31 cellular contexts compared by ENCODE assay signal in genomic region chr19:55591555-55591954, GRCh38. TPM values are rescaled to one million over a fixed set of nuclear protein-coding genes. Genes with fewer than 3 reads are reported as not detected.
A peak's percentile ranks its signal among the peaks of the same experiment; 100 is the strongest.
DNase-seq lines count a peak whose midpoint lies in the region; ATAC-seq, FAIRE-seq and TF ChIP-seq lines count a peak whose summit lies in the region.
"Had no signal": no experiment of that assay in that cellular context is flagged by ENCODE, and none has a peak within 500 bp of the region (broad histone marks: within the 10 kb centered on the region; RNA-seq: fewer than 3 reads in every experiment).

No MANE protein-coding gene starts in this region.

- H3K79me1 ChIP-seq in H1 (ENCODE audit: low read depth, low read length) = no peaks in the 10 kb centered on the region; the same call in 1 of the 2 replicates

- intact Hi-C loops in MCF 10A (cut with micrococcal nuclease) (no loop called here), breast epithelium (cut with DNase I; ENCODE audit: low total_unique reads) (no loop called here), PC-3 (cut with micrococcal nuclease) (no loop called here), testis (cut with DNase I; ENCODE audit: low total_unique reads) (no loop called here), left ventricle myocardium inferior (cut with micrococcal nuclease) (no loop called here)

- DNase-seq in MCF 10A (ENCODE audit: unreplicated experiment) = no peak
- DNase-seq in breast epithelium (ENCODE audit: low spot score in 2 of 2) = no peak
- no peak for DNase-seq in PC-3
- DNase-seq in H1 (ENCODE audit: low read depth in 1 of 2, low spot score in 2 of 2) = peak in 1 of 2 experiments; percentile 47
- DNase-seq in testis = peak; percentile 48
- DNase-seq in pons (ENCODE audit: low spot score) = no peak
- no peak for DNase-seq in NOMO-1 treated with dmso at 0.1 percent for 144 hours (lab: John Stamatoyannopoulos, UW; ENCODE audit: unreplicated experiment)
- no peak for DNase-seq in left ventricle myocardium inferior
- DNase-seq: ACHN; activated B cell treated with CpG ODN at 0.5 μM for 24 hours; activated CD4-positive, alpha-beta T cell treated with anti-CD3 and anti-CD28 coated beads, Interleukin-2, amount 50 U/mL, for 1 hour; activated CD8-positive, alpha-beta memory T cell treated with anti-CD3 and anti-CD28 coated beads, Interleukin-2, amount 10 ng/mL, durations not matched to agents 7 days and 5 days; activated naive CD8-positive, alpha-beta T cell treated with anti-CD3 and anti-CD28 coated beads, Interleukin-2, amount 50 U/mL, for 24 hours; activated T-cell treated with anti-CD3 and anti-CD28 coated beads, Interleukin-2, amount 50 U/mL, for 48 hours; dorsolateral prefrontal cortex; GOT3; islet precursor cell; midbrain; naive thymus-derived CD4-positive, alpha-beta T cell; NCI-H1105 treated with DMSO at 0.1 percent for 48 hours; NCI-H2029; NCI-H2227 treated with DMSO at 0.1 percent for 48 hours; ovary; retina; SK-N-SH; stimulated activated CD4-positive, alpha-beta T cell treated with anti-CD3 and anti-CD28 coated beads, Interleukin-2, amount 100 ng/mL, for 24 hours had no signal

- no peak for TF ChIP-seq RAD21 in H1 (IDR thresholded peaks at IDR 0.05 in 1 of 2, conservative IDR thresholded peaks at IDR 0.05 in 1 of 2; ENCODE audit: low read depth in 2 of 2, low read length in 2 of 2)

- no peak for TF ChIP-seq CTCF in MCF 10A (IDR thresholded peaks at IDR 0.05; ENCODE audit: unreplicated experiment)
- no peak for TF ChIP-seq CTCF in breast epithelium (IDR thresholded peaks at IDR 0.05)
- TF ChIP-seq CTCF in PC-3 (conservative IDR thresholded peaks at IDR 0.05; ENCODE audit: low read depth, low read length) = no peak
- no peak for TF ChIP-seq CTCF in H1 (IDR thresholded peaks at IDR 0.05; ENCODE audit: control extremely low read depth in 1 of 3, insufficient read depth in 1 of 3, low read depth in 1 of 3, low read length in 3 of 3)
- TF ChIP-seq CTCF in testis (IDR thresholded peaks at IDR 0.05) = no peak
- no peak for TF ChIP-seq CTCF in left ventricle myocardium inferior (IDR thresholded peaks at IDR 0.05; ENCODE audit: borderline replicate concordance)

- no peaks in the 10 kb centered on the region for H4K20me1 ChIP-seq in PC-3 (ENCODE audit: low read length)
- peaks cover 0 to 2% of the 10 kb centered on the region in 2 experiments for H4K20me1 ChIP-seq in H1 (replicated peaks in 1 of 2; ENCODE audit: control insufficient read depth in 1 of 2, insufficient read depth in 2 of 2, low read length in 2 of 2)

- 0 out of 2 replicates have a peak overlapping the region, but pooled peaks have one; percentile 65 for H2AK5ac ChIP-seq in H1 (ENCODE audit: low read depth, low read length)

- H3K36me3 ChIP-seq in breast epithelium (no peaks in the 10 kb centered on the region), PC-3 (ENCODE audit: low read depth, low read length) (peaks cover 4% of the 10 kb centered on the region; the same call in 1 of the 2 replicates), H1 (ENCODE audit: control insufficient read depth in 2 of 4, insufficient read depth in 4 of 4, low read length in 3 of 4) (peaks cover 0 to 10% (median 8%) of the 10 kb centered on the region in 4 experiments; a peak in 3 of 8 replicates), testis (ENCODE audit: low read depth, missing control alignments) (no peaks in the 10 kb centered on the region), left ventricle myocardium inferior (peaks cover 37% of the 10 kb centered on the region)
- H3K36me3 ChIP-seq: ovary had no signal

- H3K27ac Mint-ChIP-seq in MCF 10A (ENCODE audit: low read depth, unreplicated experiment) = no peak overlapping the region
- H3K27ac Mint-ChIP-seq: activated B cell treated with CpG ODN at 0.5 μM for 24 hours; activated CD8-positive, alpha-beta memory T cell treated with anti-CD3 and anti-CD28 coated beads, Interleukin-2, amount 10 ng/mL, durations not matched to agents 7 days and 5 days; activated naive CD8-positive, alpha-beta T cell treated with anti-CD3 and anti-CD28 coated beads, Interleukin-2, amount 50 U/mL, for 24 hours; IgD-negative memory B cell; type B pancreatic cell had no signal

- H3K4me1 Mint-ChIP-seq in MCF 10A (ENCODE audit: insufficient read depth, unreplicated experiment) = no peaks in the 10 kb centered on the region

- no peaks in the 10 kb centered on the region for H3K27me3 Mint-ChIP-seq in MCF 10A (ENCODE audit: insufficient read depth, unreplicated experiment)
- H3K27me3 Mint-ChIP-seq: activated B cell treated with CpG ODN at 0.5 μM for 24 hours; activated naive CD8-positive, alpha-beta T cell treated with anti-CD3 and anti-CD28 coated beads, Interleukin-2, amount 50 U/mL, for 24 hours; type B pancreatic cell had no signal

- H2BK120ac ChIP-seq in H1 (replicated peaks; ENCODE audit: low read depth, low read length) = no peak overlapping the region

- no peak overlapping the region for H3K4me3 ChIP-seq in breast epithelium
- H3K4me3 ChIP-seq in PC-3 (ENCODE audit: low read length) = no peak overlapping the region
- H3K4me3 ChIP-seq in H1 (ENCODE audit: extremely low read depth in 1 of 4, insufficient read depth in 2 of 4, low read depth in 3 of 4, low read length in 4 of 4) = no peak overlapping the region
- no peak overlapping the region for H3K4me3 ChIP-seq in testis
- H3K4me3 ChIP-seq in left ventricle myocardium inferior = no peak overlapping the region
- H3K4me3 ChIP-seq: BLaER1 treated with 17β-estradiol and CSF1 and Interleukin-3, amounts not matched to agents 10 nM and 100 nM; dorsolateral prefrontal cortex; GM12878; ovary; smooth muscle cell had no signal

- peak in 1 of 2 experiments; percentile 99; a peak in 2 of 3 replicates for TF ChIP-seq EP300 in H1 (IDR thresholded peaks at IDR 0.05; ENCODE audit: borderline replicate concordance in 1 of 2, low read depth in 2 of 2, low read length in 2 of 2)

- no peak overlapping the region for H4K8ac ChIP-seq in H1 (ENCODE audit: extremely low read depth, insufficient read depth, low read length)

- H4K5ac ChIP-seq in H1 (ENCODE audit: insufficient read length, low read depth, low read length) = no peak overlapping the region

- H3K4ac ChIP-seq in H1 (replicated peaks; ENCODE audit: insufficient read length, low read depth, low read length) = no peak overlapping the region

- H3K56ac ChIP-seq in H1 (replicated peaks; ENCODE audit: insufficient read length, low read depth, low read length) = no peak overlapping the region

- no peak overlapping the region for H3K23ac ChIP-seq in H1 (ENCODE audit: insufficient read length)

- H3K27me3 ChIP-seq in breast epithelium (no peaks in the 10 kb centered on the region), PC-3 (ENCODE audit: low read length) (no peaks in the 10 kb centered on the region), H1 (replicated peaks in 1 of 4; ENCODE audit: control insufficient read depth in 3 of 4, extremely low read depth in 1 of 4, insufficient read depth in 3 of 4, low read length in 3 of 4) (peaks cover 0 to 2% (median 0%) of the 10 kb centered on the region in 4 experiments; a peak in 2 of 7 replicates), testis (no peaks in the 10 kb centered on the region), left ventricle myocardium inferior (ENCODE audit: low read depth) (no peaks in the 10 kb centered on the region)
- H3K27me3 ChIP-seq: BLaER1 treated with 17β-estradiol and CSF1 and Interleukin-3, amounts not matched to agents 10 nM and 100 nM; dorsolateral prefrontal cortex; ovary had no signal

- TF ChIP-seq POLR2A in breast epithelium (IDR thresholded peaks at IDR 0.05) = no peak
- TF ChIP-seq POLR2A in H1 (IDR thresholded peaks at IDR 0.05; ENCODE audit: control extremely low read depth in 1 of 2, low read depth in 2 of 2, low read length in 2 of 2) = no peak
- TF ChIP-seq POLR2A in testis (IDR thresholded peaks at IDR 0.05) = no peak

- no peak for ATAC-seq in PC-3
- ATAC-seq: activated CD8-positive, alpha-beta memory T cell treated with anti-CD3 and anti-CD28 coated beads, Interleukin-2, amount 10 ng/mL, durations not matched to agents 7 days and 5 days; activated naive CD8-positive, alpha-beta T cell treated with anti-CD3 and anti-CD28 coated beads, Interleukin-2, amount 50 U/mL, for 24 hours; GM12878; naive thymus-derived CD4-positive, alpha-beta T cell had no signal

- H3K9ac ChIP-seq in PC-3 (ENCODE audit: low read length) = no peak overlapping the region
- no peak overlapping the region for H3K9ac ChIP-seq in H1 (replicated peaks in 1 of 4; ENCODE audit: extremely low read depth in 1 of 4, low read depth in 3 of 4, low read length in 3 of 4)
- H3K9ac ChIP-seq: BLaER1 treated with 17β-estradiol and CSF1 and Interleukin-3, amounts not matched to agents 10 nM and 100 nM; SK-N-SH had no signal

- WGBS in H1 (ENCODE audit: extremely low coverage in 1 of 2, insufficient coverage in 1 of 2, insufficient read length in 1 of 2, insufficient replicate concordance in 2 of 2, low coverage in 1 of 2, low lambda C conversion rate in 2 of 2, missing lambda C conversion rate in 1 of 2), 2 experiments = 82% methylated on average over 10 of the region's 10 CpGs; no CpG with 5 or more reads in 1 of the 2 experiments
- 67 to 69% methylated on average over 9 to 10 of the region's 10 CpGs for WGBS in testis, 2 donors

- no peaks in the 10 kb centered on the region for H3K4me1 ChIP-seq in breast epithelium
- peaks cover 6% of the 10 kb centered on the region for H3K4me1 ChIP-seq in PC-3 (ENCODE audit: insufficient read depth, low read length)
- H3K4me1 ChIP-seq in H1 (replicated peaks in 1 of 4; ENCODE audit: control insufficient read depth in 3 of 4, insufficient read depth in 4 of 4, low read length in 3 of 4) = peaks cover 0 to 8% (median 4%) of the 10 kb centered on the region in 4 experiments; a peak in 4 of 7 replicates
- H3K4me1 ChIP-seq in testis = peaks cover 8% of the 10 kb centered on the region
- H3K4me1 ChIP-seq in left ventricle myocardium inferior = peaks cover 20% of the 10 kb centered on the region

- no peak overlapping the region for H2BK5ac ChIP-seq in H1 (ENCODE audit: low read depth, low read length)

- H3K9me3 Mint-ChIP-seq in MCF 10A (ENCODE audit: unreplicated experiment) = no peaks in the 10 kb centered on the region
- H3K9me3 Mint-ChIP-seq: activated naive CD8-positive, alpha-beta T cell treated with anti-CD3 and anti-CD28 coated beads, Interleukin-2, amount 50 U/mL, for 24 hours; type B pancreatic cell had no signal

- H3K79me2 ChIP-seq in PC-3 (ENCODE audit: low read length) (no peaks in the 10 kb centered on the region), H1 (ENCODE audit: control insufficient read depth in 1 of 2, insufficient read depth in 2 of 2, low read length in 2 of 2) (no peaks in the 10 kb centered on the region)

- no peak overlapping the region for H2BK15ac ChIP-seq in H1 (ENCODE audit: low read length)

- H2BK20ac ChIP-seq in H1 (ENCODE audit: low read length) = no peak overlapping the region

- peak; percentile 36 for FAIRE-seq in H1 (lab: Jason Lieb, UNC)
- FAIRE-seq: GM12878 had no signal

- no peak overlapping the region for H3K14ac ChIP-seq in H1 (ENCODE audit: insufficient read length)

- no peaks in the 10 kb centered on the region for H3K9me2 ChIP-seq in PC-3 (replicated peaks; ENCODE audit: low read length)
- H3K9me2 ChIP-seq: SK-N-SH had no signal

- BruUV-seq in MCF 10A (replicated peaks; lab: Mats Ljungman, UMichigan) (TSS peak; percentile 21), PC-3 (replicated peaks; lab: Mats Ljungman, UMichigan) (TSS peak; percentile 25)

- no peak overlapping the region for H2BK12ac ChIP-seq in H1 (ENCODE audit: low read depth, low read length)

- H3K4me2 ChIP-seq in PC-3 (ENCODE audit: low read length) (no peak overlapping the region), H1 (ENCODE audit: insufficient read depth in 1 of 2, low read depth in 2 of 2, low read length in 2 of 2) (peak overlapping the region in 1 of 2 experiments; percentile 74; a peak in 2 of 4 replicates)
- H3K4me2 ChIP-seq: BLaER1 treated with 17β-estradiol and CSF1 and Interleukin-3, amounts not matched to agents 10 nM and 100 nM; SK-N-SH; smooth muscle cell had no signal

- H3K9me3 ChIP-seq in breast epithelium (no peaks in the 10 kb centered on the region), PC-3 (ENCODE audit: low read length) (no peaks in the 10 kb centered on the region), H1 (ENCODE audit: insufficient read depth in 2 of 2, low read depth in 1 of 2, low read length in 1 of 2) (no peaks in the 10 kb centered on the region), testis (no peaks in the 10 kb centered on the region), left ventricle myocardium inferior (replicated peaks) (no peaks in the 10 kb centered on the region)
- H3K9me3 ChIP-seq: ovary, SK-N-SH had no signal

- no peak overlapping the region; the same call in 1 of the 2 replicates for H3K18ac ChIP-seq in H1 (ENCODE audit: extremely low read depth, low read length)

- CTCF ChIA-PET in MCF 10A (lab: Yijun Ruan, JAX) = interaction anchor here (0.5 to 0.8 kb wide), 2 partner anchors 16 to 88 kb away, joined by 3 to 4 read pairs; no protein-coding TSS in a partner anchor
- CTCF ChIA-PET in PC-3 (lab: Charles Lee) = no interaction called here
- CTCF ChIA-PET in H1 (lab: Charles Lee; ENCODE audit: partially characterized antibody) = no interaction called here

- H2AFZ ChIP-seq in PC-3 (ENCODE audit: low read length) (no peak overlapping the region), H1 (ENCODE audit: low read length) (no peak overlapping the region)

- H4K91ac ChIP-seq in H1 (replicated peaks; ENCODE audit: insufficient read length, low read length) = no peak overlapping the region

- no peak overlapping the region for H3K27ac ChIP-seq in breast epithelium
- H3K27ac ChIP-seq in PC-3 (ENCODE audit: low read length) = no peak overlapping the region
- H3K27ac ChIP-seq in H1 (ENCODE audit: low read depth, low read length) = no peak overlapping the region
- H3K27ac ChIP-seq in testis = no peak overlapping the region
- H3K27ac ChIP-seq in left ventricle myocardium inferior (replicated peaks) = no peak overlapping the region
- H3K27ac ChIP-seq: BLaER1 treated with 17β-estradiol and CSF1 and Interleukin-3, amounts not matched to agents 10 nM and 100 nM; dorsolateral prefrontal cortex; ovary had no signal

- no peak overlapping the region for H3K4me3 Mint-ChIP-seq in MCF 10A (ENCODE audit: unreplicated experiment)
- H3K4me3 Mint-ChIP-seq: activated B cell treated with CpG ODN at 0.5 μM for 24 hours; activated CD8-positive, alpha-beta memory T cell treated with anti-CD3 and anti-CD28 coated beads, Interleukin-2, amount 10 ng/mL, durations not matched to agents 7 days and 5 days; activated naive CD8-positive, alpha-beta T cell treated with anti-CD3 and anti-CD28 coated beads, Interleukin-2, amount 50 U/mL, for 24 hours; IgD-negative memory B cell; naive thymus-derived CD4-positive, alpha-beta T cell; type B pancreatic cell had no signal

- POLR2A ChIA-PET in MCF 10A (lab: Yijun Ruan, JAX) (no interaction called here), PC-3 (lab: Charles Lee; ENCODE audit: unreplicated experiment) (no interaction called here), H1 (lab: Charles Lee; ENCODE audit: partially characterized antibody) (interaction anchor here (1.0 to 2.7 kb wide), 3 partner anchors 13 to 45 kb away, joined by 3 to 18 read pairs (median 3); partner anchors contain the start of gene ZNF865)

- peaks cover 27% of the 10 kb centered on the region for H3K36me3 Mint-ChIP-seq in MCF 10A (ENCODE audit: insufficient read depth, unreplicated experiment)

- peaks cover 4% of the 10 kb centered on the region for H3K23me2 ChIP-seq in H1 (ENCODE audit: low read depth, low read length)

- H3F3A ChIP-seq in PC-3 (ENCODE audit: low read length, unreplicated experiment) = no peaks in the 10 kb centered on the region

RNA-seq across cellular contexts. Expression of gene FIZ1, which starts 7.8 kb away (rescaled TPM):
- total RNA-seq in MCF 10A (2022) = 13.5 and 16.3 TPM in 2 replicates
- 1 to 10 TPM; 3.7 to 7.5 (median 6.1) TPM for total RNA-seq in breast epithelium
- total RNA-seq in PC-3 (2014; rRNA removed) = 11.6 and 11.7 TPM in 2 replicates
- 17.6 and 18.5 TPM in 2 replicates for total RNA-seq in H1 (2021; fragmentation: NEBNext Ultra II Directional; extraction: Animal tissue kit (Norgen Biotek cat#: 25700))
- 9.1 and 13.0 TPM in 2 replicates for polyA plus RNA-seq in H1 (2011; rRNA removed)
- 9.1 TPM for polyA plus RNA-seq in H1 (2011; cell fraction: cytosol; rRNA removed)
- 14.5 TPM for polyA plus RNA-seq in H1 (2011; cell fraction: nucleus; rRNA removed)
- 12.0 to 16.3 TPM (median 15.0 TPM) in 4 replicates for polyA plus RNA-seq in H1 (2012, experiment 1 of 2)
- 12.9 TPM for polyA plus RNA-seq in H1 (2012, experiment 2 of 2)
- polyA plus RNA-seq in H1 (2013, experiment 1 of 2) = 11.5 TPM
- 11.4 TPM for polyA plus RNA-seq in H1 (2013, experiment 2 of 2)
- 4.7 and 6.3 TPM in 2 replicates for polyA minus RNA-seq in H1 (2011; rRNA and poly(A)+ RNA removed)
- 7.6 TPM for polyA minus RNA-seq in H1 (2011; cell fraction: cytosol; rRNA and poly(A)+ RNA removed)
- 6.5 TPM for polyA minus RNA-seq in H1 (2011; cell fraction: nucleus; rRNA and poly(A)+ RNA removed)
- 10 to 100 TPM; 16.5 to 17.4 TPM for total RNA-seq in testis
- polyA plus RNA-seq in testis (ENCODE audit: insufficient read depth, low read depth, low replicate concordance) = 8.5 TPM
- total RNA-seq in left ventricle myocardium inferior = 16.0 TPM

RNA-seq across cellular contexts. Expression of gene ZNF524, which starts 8.5 kb away (rescaled TPM):
- total RNA-seq in MCF 10A (2022) = 15.7 and 17.6 TPM in 2 replicates
- 10 to 100 TPM; 22.3 to 25.6 (median 25.4) TPM for total RNA-seq in breast epithelium
- 27.7 and 33.1 TPM in 2 replicates for total RNA-seq in PC-3 (2014; rRNA removed)
- 4.7 and 5.4 TPM in 2 replicates for total RNA-seq in H1 (2021; fragmentation: NEBNext Ultra II Directional; extraction: Animal tissue kit (Norgen Biotek cat#: 25700))
- polyA plus RNA-seq in H1 (2011; rRNA removed) = 4.4 and 7.0 TPM in 2 replicates
- polyA plus RNA-seq in H1 (2011; cell fraction: cytosol; rRNA removed) = 3.9 TPM
- 7.3 TPM for polyA plus RNA-seq in H1 (2011; cell fraction: nucleus; rRNA removed)
- 1.3 to 4.2 TPM (median 3.6 TPM) in 4 replicates for polyA plus RNA-seq in H1 (2012, experiment 1 of 2)
- polyA plus RNA-seq in H1 (2012, experiment 2 of 2) = 2.7 TPM
- 2.8 TPM for polyA plus RNA-seq in H1 (2013, experiment 1 of 2)
- polyA plus RNA-seq in H1 (2013, experiment 2 of 2) = 3.4 TPM
- 0.73 and 0.79 TPM in 2 replicates for polyA minus RNA-seq in H1 (2011; rRNA and poly(A)+ RNA removed)
- 4.3 TPM for polyA minus RNA-seq in H1 (2011; cell fraction: cytosol; rRNA and poly(A)+ RNA removed)
- 6.0 TPM for polyA minus RNA-seq in H1 (2011; cell fraction: nucleus; rRNA and poly(A)+ RNA removed)
- 10 to 100 TPM; 25.0 to 29.4 TPM for total RNA-seq in testis
- polyA plus RNA-seq in testis (ENCODE audit: insufficient read depth, low read depth, low replicate concordance) = 8.5 TPM
- 15.6 TPM for total RNA-seq in left ventricle myocardium inferior

RNA-seq across cellular contexts. Expression of gene ZNF579, which starts 10.9 kb away (rescaled TPM):
- total RNA-seq in MCF 10A (2022) (11.6 and 12.6 TPM in 2 replicates), breast epithelium (1 to 10 TPM; 1.6 to 2.3 (median 1.6) TPM), PC-3 (2014; rRNA removed) (13.5 and 26.1 TPM in 2 replicates), testis (1 to 10 TPM; 4.0 to 7.2 TPM), left ventricle myocardium inferior (11.5 TPM)
- 18.9 and 19.0 TPM in 2 replicates for total RNA-seq in H1 (2021; fragmentation: NEBNext Ultra II Directional; extraction: Animal tissue kit (Norgen Biotek cat#: 25700))
- polyA plus RNA-seq in H1 (2011; rRNA removed) (10.0 and 16.4 TPM in 2 replicates), testis (ENCODE audit: insufficient read depth, low read depth, low replicate concordance) (4.3 TPM)
- polyA plus RNA-seq in H1 (2011; cell fraction: cytosol; rRNA removed) = 10.7 TPM
- polyA plus RNA-seq in H1 (2011; cell fraction: nucleus; rRNA removed) = 17.3 TPM
- polyA plus RNA-seq in H1 (2012, experiment 1 of 2) = 9.1 to 16.9 TPM (median 15.6 TPM) in 4 replicates
- 7.5 TPM for polyA plus RNA-seq in H1 (2012, experiment 2 of 2)
- 22.8 TPM for polyA plus RNA-seq in H1 (2013, experiment 1 of 2)
- polyA plus RNA-seq in H1 (2013, experiment 2 of 2) = 19.2 TPM
- 2.1 and 4.3 TPM in 2 replicates for polyA minus RNA-seq in H1 (2011; rRNA and poly(A)+ RNA removed)
- polyA minus RNA-seq in H1 (2011; cell fraction: cytosol; rRNA and poly(A)+ RNA removed) = 9.6 TPM
- polyA minus RNA-seq in H1 (2011; cell fraction: nucleus; rRNA and poly(A)+ RNA removed) = 14.9 TPM

RNA-seq across cellular contexts. Expression of gene ZNF865, which starts 13.9 kb away (rescaled TPM):
- total RNA-seq in MCF 10A (2022) (12.2 and 12.7 TPM in 2 replicates), breast epithelium (1 to 10 TPM; 3.2 to 5.0 (median 3.9) TPM), PC-3 (2014; rRNA removed) (5.5 and 8.2 TPM in 2 replicates), testis (10 to 100 TPM; 12.2 to 14.5 TPM), left ventricle myocardium inferior (17.0 TPM)
- total RNA-seq in H1 (2021; fragmentation: NEBNext Ultra II Directional; extraction: Animal tissue kit (Norgen Biotek cat#: 25700)) = 13.6 and 14.6 TPM in 2 replicates
- polyA plus RNA-seq in H1 (2011; rRNA removed) (3.5 and 5.9 TPM in 2 replicates), testis (ENCODE audit: insufficient read depth, low read depth, low replicate concordance) (4.7 TPM)
- 3.2 TPM for polyA plus RNA-seq in H1 (2011; cell fraction: cytosol; rRNA removed)
- 5.2 TPM for polyA plus RNA-seq in H1 (2011; cell fraction: nucleus; rRNA removed)
- 4.2 to 8.5 TPM (median 7.3 TPM) in 4 replicates for polyA plus RNA-seq in H1 (2012, experiment 1 of 2)
- polyA plus RNA-seq in H1 (2012, experiment 2 of 2) = 3.5 TPM
- 8.2 TPM for polyA plus RNA-seq in H1 (2013, experiment 1 of 2)
- polyA plus RNA-seq in H1 (2013, experiment 2 of 2) = 8.3 TPM
- polyA minus RNA-seq in H1 (2011; rRNA and poly(A)+ RNA removed) = 0.49 and 1.1 TPM in 2 replicates
- 6.8 TPM for polyA minus RNA-seq in H1 (2011; cell fraction: cytosol; rRNA and poly(A)+ RNA removed)
- 5.9 TPM for polyA minus RNA-seq in H1 (2011; cell fraction: nucleus; rRNA and poly(A)+ RNA removed)

RNA-seq across cellular contexts. Expression of gene ZNF784, which starts 32.8 kb away (rescaled TPM):
- total RNA-seq in MCF 10A (2022) (2.7 and 3.1 TPM in 2 replicates), breast epithelium (1 to 10 TPM; 2.6 to 6.7 (median 4.9) TPM), PC-3 (2014; rRNA removed) (9.0 and 18.0 TPM in 2 replicates), testis (10 to 100 TPM; 10.3 to 13.0 TPM), left ventricle myocardium inferior (13.2 TPM)
- total RNA-seq in H1 (2021; fragmentation: NEBNext Ultra II Directional; extraction: Animal tissue kit (Norgen Biotek cat#: 25700)) = 8.0 and 8.6 TPM in 2 replicates
- polyA plus RNA-seq in H1 (2011; rRNA removed) (6.5 and 9.8 TPM in 2 replicates), testis (ENCODE audit: insufficient read depth, low read depth, low replicate concordance) (6.6 TPM)
- 7.1 TPM for polyA plus RNA-seq in H1 (2011; cell fraction: cytosol; rRNA removed)
- polyA plus RNA-seq in H1 (2011; cell fraction: nucleus; rRNA removed) = 25.5 TPM
- 7.0 to 11.1 TPM (median 10.1 TPM) in 4 replicates for polyA plus RNA-seq in H1 (2012, experiment 1 of 2)
- polyA plus RNA-seq in H1 (2012, experiment 2 of 2) = 8.3 TPM
- 3.9 TPM for polyA plus RNA-seq in H1 (2013, experiment 1 of 2)
- polyA plus RNA-seq in H1 (2013, experiment 2 of 2) = 3.9 TPM
- 5.2 and 8.4 TPM in 2 replicates for polyA minus RNA-seq in H1 (2011; rRNA and poly(A)+ RNA removed)
- polyA minus RNA-seq in H1 (2011; cell fraction: cytosol; rRNA and poly(A)+ RNA removed) = 5.8 TPM
- 8.9 TPM for polyA minus RNA-seq in H1 (2011; cell fraction: nucleus; rRNA and poly(A)+ RNA removed)
